In the genomic region with DNA sequence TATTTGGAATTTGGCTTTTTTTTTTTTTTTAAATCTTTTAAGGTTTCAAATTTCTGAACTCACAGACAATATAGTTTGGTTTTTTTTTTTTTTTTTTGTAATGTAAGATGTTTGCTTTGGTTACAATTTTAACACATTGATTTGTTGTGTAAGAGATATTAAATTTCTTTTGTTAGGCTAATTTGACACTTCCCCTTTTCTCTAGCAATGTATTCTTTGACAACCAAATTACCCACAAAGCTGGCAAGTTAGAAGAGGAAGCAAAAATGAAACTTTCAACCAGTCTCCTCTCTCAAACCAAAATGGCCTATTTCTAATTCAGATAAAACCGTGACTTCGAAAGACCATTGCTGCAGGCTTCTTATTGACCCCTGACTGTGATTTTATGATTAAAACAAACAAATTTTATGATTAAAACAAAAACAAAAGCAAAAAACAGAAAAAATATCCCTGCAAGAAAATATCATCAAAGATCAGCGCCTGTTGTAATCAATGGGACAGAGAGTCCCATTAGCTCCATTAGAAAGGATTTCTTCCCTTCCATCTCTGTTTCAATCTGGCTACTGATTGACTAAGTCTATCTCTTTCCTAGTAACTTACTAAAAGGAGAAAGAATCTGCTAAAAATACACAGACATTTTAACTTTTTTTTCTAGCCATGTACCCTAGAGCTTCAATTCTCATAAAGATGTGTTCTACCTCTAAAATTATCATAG, we compare ENCODE assay signal across 11 cellular contexts.
A peak's percentile ranks its signal among the peaks of the same experiment; 100 is the strongest.
DNase-seq lines count a peak whose midpoint lies in the region; ATAC-seq, FAIRE-seq and TF ChIP-seq lines count a peak whose summit lies in the region.
"Had no signal": no experiment of that assay in that cellular context is flagged by ENCODE, and none has a peak within 500 bp of the region (broad histone marks: within the 10 kb centered on the region; RNA-seq: fewer than 3 reads in every experiment).

No MANE protein-coding gene starts in this region.

- intact Hi-C loops in activated B cell treated with CpG ODN at 0.5 μM for 24 hours (cut with micrococcal nuclease) (loop anchor here (2.0 to 5.0 kb wide), 2 partner anchors 24 to 54 kb away; no protein-coding TSS in a partner anchor), adrenal gland (cut with DNase I) (no loop called here), ovary (cut with DNase I) (no loop called here)

- H3K36me3 ChIP-seq in adrenal gland (replicated peaks in 1 of 2) = no peaks in the 10 kb centered on the region
- H3K36me3 ChIP-seq in ovary = no peaks in the 10 kb centered on the region
- H3K36me3 ChIP-seq: heart left ventricle had no signal

- H3K27ac ChIP-seq in adrenal gland = no peak overlapping the region
- H3K27ac ChIP-seq in ovary = no peak overlapping the region

- CTCF ChIA-PET in activated B cell treated with CpG ODN at 0.5 μM for 24 hours (lab: Charles Lee) = interaction anchor here (0.7 kb wide), 1 partner anchor 517 kb away, joined by 3 read pairs; no protein-coding TSS in a partner anchor

- H3K9me3 Mint-ChIP-seq in activated B cell treated with CpG ODN at 0.5 μM for 24 hours = peaks cover 2% of the 10 kb centered on the region

- DNase-seq in GM18507 (ENCODE audit: extremely low spot score, insufficient read length, low read depth) (no peak), activated B cell treated with CpG ODN at 0.5 μM for 24 hours (no peak), adrenal gland (no peak), DMS153 (lab: John Stamatoyannopoulos, UW) (no peak), ovary (no peak)
- DNase-seq in effector CD4-positive, alpha-beta T cell = no peak
- DNase-seq: heart left ventricle; stimulated activated naive CD4-positive, alpha-beta T cell treated with Interleukin-2 at 50 U/mL for 16 hours; T-cell had no signal

- no peak for TF ChIP-seq POLR2A in adrenal gland (IDR thresholded peaks at IDR 0.05)
- no peak for TF ChIP-seq POLR2A in ovary (IDR thresholded peaks at IDR 0.05)

- peak; percentile 87 for ATAC-seq in GM21619 (IDR thresholded peaks at IDR 0.05; ENCODE audit: unreplicated experiment)
- ATAC-seq in HG03457 (IDR thresholded peaks at IDR 0.05; ENCODE audit: unreplicated experiment) = peak; percentile 85
- peak; percentile 86 for ATAC-seq in activated B cell treated with CpG ODN at 0.5 μM for 24 hours (ENCODE audit: low read depth)
- ATAC-seq: heart left ventricle had no signal

- H3K9me3 ChIP-seq in adrenal gland (replicated peaks in 1 of 3) (no peaks in the 10 kb centered on the region), ovary (no peaks in the 10 kb centered on the region)
- H3K9me3 ChIP-seq: heart left ventricle had no signal

- H3K4me3 Mint-ChIP-seq in activated B cell treated with CpG ODN at 0.5 μM for 24 hours = peak overlapping the region; percentile 73
- H3K4me3 Mint-ChIP-seq: T-cell had no signal

- 75 to 92% (median 88%) methylated on average over 3 of the region's 3 CpGs for WGBS in adrenal gland, 4 donors
- 94 to 96% (median 95%) methylated on average over 3 of the region's 3 CpGs for WGBS in ovary, 3 donors

- peaks cover 27% of the 10 kb centered on the region for H3K4me1 Mint-ChIP-seq in activated B cell treated with CpG ODN at 0.5 μM for 24 hours

- peaks cover 2% of the 10 kb centered on the region for H3K27me3 Mint-ChIP-seq in activated B cell treated with CpG ODN at 0.5 μM for 24 hours
- H3K27me3 Mint-ChIP-seq: T-cell had no signal

- POLR2A ChIA-PET in activated B cell treated with CpG ODN at 0.5 μM for 24 hours (lab: Charles Lee) = interaction anchor here (0.6 to 0.7 kb wide), 2 partner anchors 129 to 456 kb away, joined by 3 to 9 read pairs; no protein-coding TSS in a partner anchor

- peaks cover 5% of the 10 kb centered on the region for H3K36me3 Mint-ChIP-seq in activated B cell treated with CpG ODN at 0.5 μM for 24 hours (ENCODE audit: low read depth)
- H3K36me3 Mint-ChIP-seq: T-cell had no signal

- no peak for TF ChIP-seq EP300 in ovary (IDR thresholded peaks at IDR 0.05)

- H3K27me3 ChIP-seq in adrenal gland (no peaks in the 10 kb centered on the region), ovary (no peaks in the 10 kb centered on the region)
- H3K27me3 ChIP-seq: heart left ventricle had no signal

- no peak for TF ChIP-seq CTCF in activated B cell treated with CpG ODN at 0.5 μM for 24 hours (IDR thresholded peaks at IDR 0.05)
- no peak for TF ChIP-seq CTCF in adrenal gland (IDR thresholded peaks at IDR 0.05)
- TF ChIP-seq CTCF in ovary (IDR thresholded peaks at IDR 0.05) = no peak

- H3K4me3 ChIP-seq in adrenal gland = no peak overlapping the region
- no peak overlapping the region for H3K4me3 ChIP-seq in ovary
- H3K4me3 ChIP-seq: heart left ventricle had no signal

- no peaks in the 10 kb centered on the region for H3K4me1 ChIP-seq in adrenal gland (replicated peaks in 1 of 2)
- H3K4me1 ChIP-seq in ovary (ENCODE audit: insufficient read depth) = no peaks in the 10 kb centered on the region
- H3K4me1 ChIP-seq: heart left ventricle had no signal

- H3K27ac Mint-ChIP-seq in activated B cell treated with CpG ODN at 0.5 μM for 24 hours = peak overlapping the region; percentile 91

- FAIRE-seq in GM18507 (lab: Jason Lieb, UNC) = peak; percentile 9
